31 cellular contexts compared by ENCODE assay signal in genomic region chr2:234403751-234404150, GRCh38.
"Had no signal": no experiment of that assay in that cellular context is flagged by ENCODE, and none has a peak within 500 bp of the region (broad histone marks: within the 10 kb centered on the region; RNA-seq: fewer than 3 reads in every experiment).

No MANE protein-coding gene starts in this region.

- H3K27ac ChIP-seq: ascending aorta, breast epithelium, cardiac muscle cell, colonic mucosa, esophagus muscularis mucosa, gastroesophageal sphincter, VCaP had no signal

- H3K9me3 Mint-ChIP-seq: activated T-cell treated with anti-CD3 and anti-CD28 coated beads, Interleukin-2, amount 50 U/mL, for 4 hours; activated T-helper 17 cell treated with anti-CD3 and anti-CD28 coated beads, Interleukin-2, amount 50 U/mL, for 72 hours; effector memory CD8-positive, alpha-beta T cell had no signal

- H3K4me3 Mint-ChIP-seq: activated CD8-positive, alpha-beta T cell treated with anti-CD3 and anti-CD28 coated beads for 36 hours; activated naive CD8-positive, alpha-beta T cell; activated T-cell treated with anti-CD3 and anti-CD28 coated beads, Interleukin-2, amount 50 U/mL, for 4 hours; activated T-helper 17 cell treated with anti-CD3 and anti-CD28 coated beads, Interleukin-2, amount 50 U/mL, for 72 hours; brain; effector memory CD8-positive, alpha-beta T cell; T-cell; T-helper 1 cell treated with Interleukin-12 subunit alpha and Interleukin-12 subunit beta and Interleukin-4 antibody, amounts not matched to agents 30 μg/mL and 1 μg/mL, for 36 hours; WTC11 had no signal

- DNase-seq: activated CD4-positive, alpha-beta T cell treated with anti-CD3 and anti-CD28 coated beads, Interleukin-2, amount 50 U/mL, for 1 hour; activated CD4-positive, alpha-beta T cell treated with anti-CD3 and anti-CD28 coated beads, Interleukin-2, amount 50 U/mL, for 48 hours; activated CD8-positive, alpha-beta memory T cell treated with anti-CD3 and anti-CD28 coated beads for 24 hours; activated CD8-positive, alpha-beta T cell treated with anti-CD3 and anti-CD28 coated beads for 36 hours; activated effector memory CD4-positive, alpha-beta T cell treated with Interleukin-2 at 50 U/mL for 16 hours; activated gamma-delta T cell treated with Interleukin-2 at 50 U/mL for 16 hours; activated naive CD4-positive, alpha-beta T cell treated with anti-CD3 and anti-CD28 coated beads, Interleukin-2, amount 50 U/mL, for 16 hours; activated naive CD4-positive, alpha-beta T cell treated with Interleukin-2 at 50 U/mL for 16 hours; activated T-cell treated with anti-CD3 and anti-CD28 coated beads, Interleukin-2, amount 50 U/mL, for 4 hours; central memory CD4-positive, alpha-beta T cell; cerebellar nuclear complex; colonic mucosa; dermis blood vessel endothelial cell; effector CD4-positive, alpha-beta T cell; effector memory CD8-positive, alpha-beta T cell; erythroblast; foreskin melanocyte; hippocampal formation; T-cell; T-helper 9 cell had no signal

- H3K36me3 ChIP-seq: ascending aorta, breast epithelium, cardiac muscle cell, colonic mucosa, esophagus muscularis mucosa, gastroesophageal sphincter had no signal

- H3K4me3 ChIP-seq: ascending aorta, breast epithelium, cardiac muscle cell, colonic mucosa, esophagus muscularis mucosa, gastroesophageal sphincter had no signal

- H3K27me3 ChIP-seq: ascending aorta, breast epithelium, cardiac muscle cell, colonic mucosa, gastroesophageal sphincter had no signal

- H3K4me1 Mint-ChIP-seq: WTC11 had no signal

- H3K36me3 Mint-ChIP-seq: activated naive CD8-positive, alpha-beta T cell; brain; T-cell; WTC11 had no signal

- H3K9me3 ChIP-seq: ascending aorta, breast epithelium, colonic mucosa, esophagus muscularis mucosa, gastroesophageal sphincter had no signal

- H3K27ac Mint-ChIP-seq: activated CD8-positive, alpha-beta T cell treated with anti-CD3 and anti-CD28 coated beads for 36 hours; activated T-helper 17 cell treated with anti-CD3 and anti-CD28 coated beads, Interleukin-2, amount 50 U/mL, for 72 hours; brain; T-cell; WTC11 had no signal

- ATAC-seq: activated CD8-positive, alpha-beta T cell treated with anti-CD3 and anti-CD28 coated beads for 36 hours; activated T-cell treated with anti-CD3 and anti-CD28 coated beads, Interleukin-2, amount 50 U/mL, for 4 hours; activated T-helper 17 cell treated with anti-CD3 and anti-CD28 coated beads, Interleukin-2, amount 50 U/mL, for 72 hours; effector memory CD8-positive, alpha-beta T cell; gastroesophageal sphincter; T-cell; WTC11 had no signal

- H3K27me3 Mint-ChIP-seq: activated CD8-positive, alpha-beta T cell treated with anti-CD3 and anti-CD28 coated beads for 36 hours; activated naive CD8-positive, alpha-beta T cell; activated T-helper 17 cell treated with anti-CD3 and anti-CD28 coated beads, Interleukin-2, amount 50 U/mL, for 72 hours; effector memory CD8-positive, alpha-beta T cell; T-cell had no signal

- H3K4me1 ChIP-seq: ascending aorta, breast epithelium, colonic mucosa, esophagus muscularis mucosa, gastroesophageal sphincter had no signal
